In genomic region chr10:110209926-110210662, GRCh38 we compare ENCODE assay signal across 8 cellular contexts. TPM values are rescaled to one million over a fixed set of nuclear protein-coding genes. Genes with fewer than 3 reads are reported as not detected.
DNase-seq lines count a peak whose midpoint lies in the region; ATAC-seq and TF ChIP-seq lines count a peak whose summit lies in the region.

No MANE protein-coding gene starts in this region.

- H3K27ac ChIP-seq in angular gyrus (ENCODE audit: low read depth, low read length) (peak overlapping the region; percentile 98), psoas muscle (peak overlapping the region; percentile 98)

- H3K36me3 ChIP-seq in psoas muscle (ENCODE audit: insufficient read depth in 1 of 2, low read depth in 1 of 2) = no peaks in the 10 kb centered on the region

- H3K4me1 ChIP-seq in psoas muscle = peaks cover 12% of the 10 kb centered on the region

- peak; percentile 55 for DNase-seq in hepatic stellate cell (ENCODE audit: low spot score)
- DNase-seq in psoas muscle = peak; percentile 48 to 75
- no peak for DNase-seq in NCI-H2081 treated with DMSO at 0.1 percent for 48 hours (lab: John Stamatoyannopoulos, UW)

- ATAC-seq in psoas muscle (peak; percentile 14 to 57 (median 44)), HG02981 (IDR thresholded peaks at IDR 0.05; ENCODE audit: unreplicated experiment) (no peak), GM19397 (IDR thresholded peaks at IDR 0.05; ENCODE audit: unreplicated experiment) (no peak)

- H3K9me3 ChIP-seq in psoas muscle = no peaks in the 10 kb centered on the region

- peak overlapping the region; percentile 94 for H3K4me3 ChIP-seq in psoas muscle

- TF ChIP-seq POLR2A in GM15510 (IDR thresholded peaks at IDR 0.05; ENCODE audit: borderline replicate concordance, extremely low read depth, insufficient read length) = peak; percentile 22

- H3K27me3 ChIP-seq in psoas muscle (ENCODE audit: insufficient read depth in 3 of 3, low read length in 2 of 3) = no peaks in the 10 kb centered on the region

- WGBS in psoas muscle, 3 donors = 0 to 1% (median 0%) methylated on average over 54 to 62 of the region's 62 CpGs

- TF ChIP-seq CTCF in psoas muscle (IDR thresholded peaks at IDR 0.05) = no peak

- intact Hi-C loops in psoas muscle (cut with DNase I) = loop anchor here (2.0 to 10.0 kb wide), 5 partner anchors 15 to 355 kb away; partner anchors contain the start of gene SMC3 (in 1 of the 2)

TF ChIP-seq in PFSK-1, 5 proteins besides CTCF, POLR2A, EP300 and RAD21:
- TF ChIP-seq FOXP2 (optimal IDR thresholded peaks at IDR 0.05; ENCODE audit: borderline replicate concordance, extremely low read depth, extremely low read length, insufficient read depth) (peak; percentile 58), REST (IDR thresholded peaks at IDR 0.05; ENCODE audit: insufficient read depth in 1 of 2, low read depth in 2 of 2, low read length in 2 of 2) (no peak), POLR2AphosphoS5 (IDR thresholded peaks at IDR 0.05; ENCODE audit: low read depth, low read length) (no peak)

RNA-seq across cellular contexts. Expression of gene MXI1, which starts 2.7 kb away (rescaled TPM):
- 19.8 TPM for polyA plus RNA-seq in PFSK-1 (2012; ENCODE audit: insufficient read length, low read depth)
- 10 to 100 TPM; 20.5 to 50.3 (median 34.8) TPM for total RNA-seq in psoas muscle
- polyA plus RNA-seq in psoas muscle = 10 to 100 TPM in 2 of 3 donors, 1 to 10 TPM in 1; 5.5 to 33.3 (median 27.1) TPM

Comparison
In these comparisons a context has a peak if more than half of its experiments do, and no peak if none do; other contexts are left out.
1. ATAC-seq: peak in psoas muscle (4 of 4); none in HG02981 (single experiment) and GM19397 (single experiment).